ENCODE assay signal across 9 cellular contexts in genomic region chr11:47394050-47394321, GRCh38. TPM values are rescaled to one million over a fixed set of nuclear protein-coding genes. Genes with fewer than 3 reads are reported as not detected.
DNase-seq lines count a peak whose midpoint lies in the region; ATAC-seq and TF ChIP-seq lines count a peak whose summit lies in the region.
"Had no signal": no experiment of that assay in that cellular context is flagged by ENCODE, and none has a peak within 500 bp of the region (broad histone marks: within the 10 kb centered on the region; RNA-seq: fewer than 3 reads in every experiment).

No MANE protein-coding gene starts in this region.

- no peak for DNase-seq in CD4-positive, CD25-positive, alpha-beta regulatory T cell
- DNase-seq in OCI-LY7 (ENCODE audit: low spot score), result no peak
- DNase-seq in esophagus squamous epithelium (lab: John Stamatoyannopoulos, UW), result no peak
- DNase-seq in NK-92 (lab: John Stamatoyannopoulos, UW; ENCODE audit: unreplicated experiment), result no peak
- no peak for DNase-seq in stimulated activated CD4-positive, alpha-beta T cell treated with anti-CD3 and anti-CD28 coated beads, Interleukin-2, amount 100 ng/mL, for 24 hours
- DNase-seq in NCI-H1694 treated with DMSO at 0.1 percent for 48 hours (lab: John Stamatoyannopoulos, UW), result no peak
- no peak for DNase-seq in stimulated activated CD8-positive, alpha-beta memory T cell treated with anti-CD3 and anti-CD28 coated beads, Interleukin-4, amount 100 ng/mL, for 48 hours

- 84 to 94% methylated on average over 3 to 5 of the region's 9 CpGs for WGBS in esophagus squamous epithelium, 2 donors

- H2AFZ ChIP-seq in OCI-LY7 (ENCODE audit: low read length), result no peak overlapping the region; the same call in 1 of the 2 replicates

- TF ChIP-seq POLR2A in esophagus squamous epithelium (IDR thresholded peaks at IDR 0.05), result no peak

- no TSS peak for BruUV-seq in OCI-LY7 (replicated peaks; lab: Mats Ljungman, UMichigan)

- H3K4me1 ChIP-seq in CD4-positive, CD25-positive, alpha-beta regulatory T cell (ENCODE audit: control insufficient read depth, insufficient read depth, low read length, poor library complexity, severe bottlenecking), result peaks cover 44% of the 10 kb centered on the region
- peaks cover 63% of the 10 kb centered on the region for H3K4me1 ChIP-seq in OCI-LY7 (ENCODE audit: insufficient read depth, low read length, poor library complexity, severe bottlenecking)
- H3K4me1 ChIP-seq in esophagus squamous epithelium, result peaks cover 7 to 70% (median 22%) of the 10 kb centered on the region in 3 donors
- H3K4me1 ChIP-seq in neutrophil (ENCODE audit: control insufficient read depth in 1 of 2, insufficient read depth in 1 of 2, low read depth in 1 of 2, low read length in 1 of 2), result peaks cover 93% of the 10 kb centered on the region in 2 experiments

- POLR2A ChIA-PET in OCI-LY7 (lab: Charles Lee), result interaction anchor here (1.2 to 2.9 kb wide), 3 partner anchors 9 to 15 kb away, joined by 3 to 19 read pairs (median 5); partner anchors contain the start of gene SPI1

- intact Hi-C loops in OCI-LY7 (cut with micrococcal nuclease; ENCODE audit: unreplicated experiment), result loop anchor here (10.0 kb wide), 1 partner anchor 631 kb away; no protein-coding TSS in a partner anchor
- intact Hi-C loops in esophagus squamous epithelium (cut with DNase I), result no loop called here

- no peak overlapping the region for H3K4me3 ChIP-seq in CD4-positive, CD25-positive, alpha-beta regulatory T cell (ENCODE audit: low read depth, low read length)
- H3K4me3 ChIP-seq in OCI-LY7 (ENCODE audit: low read depth, low read length, poor library complexity, severe bottlenecking) (no peak overlapping the region), esophagus squamous epithelium (peak overlapping the region in 1 of 4 donors; percentile 41), neutrophil (ENCODE audit: low read depth in 1 of 2, low read length in 1 of 2) (peak overlapping the region; percentile 78 to 92)

- H3K27ac Mint-ChIP-seq in CD4-positive, CD25-positive, alpha-beta regulatory T cell, result peak overlapping the region; percentile 87 to 98 (median 89)

- no peaks in the 10 kb centered on the region for H3K9me2 ChIP-seq in OCI-LY7 (ENCODE audit: insufficient read depth, low read length)

- ATAC-seq in CD4-positive, CD25-positive, alpha-beta regulatory T cell (ENCODE audit: low read depth in 2 of 2), result no peak

- no peaks in the 10 kb centered on the region for H3K36me3 Mint-ChIP-seq in CD4-positive, CD25-positive, alpha-beta regulatory T cell

- peaks cover 0 to 78% (median 18%) of the 10 kb centered on the region in 4 donors for H3K4me1 Mint-ChIP-seq in CD4-positive, CD25-positive, alpha-beta regulatory T cell

- CTCF ChIA-PET in OCI-LY7 (lab: Charles Lee; ENCODE audit: unreplicated experiment), result interaction anchor here (1.0 to 1.6 kb wide), 2 partner anchors 9 to 15 kb away, joined by 3 to 4 read pairs; partner anchors contain the start of gene SPI1

- TF ChIP-seq CTCF in OCI-LY7 (conservative IDR thresholded peaks at IDR 0.05; ENCODE audit: low read length), result no peak
- TF ChIP-seq CTCF in esophagus squamous epithelium (IDR thresholded peaks at IDR 0.05), result no peak
- no peak for TF ChIP-seq CTCF in neutrophil (IDR thresholded peaks at IDR 0.05)

- no peaks in the 10 kb centered on the region for H3K36me3 ChIP-seq in CD4-positive, CD25-positive, alpha-beta regulatory T cell (ENCODE audit: control insufficient read depth, insufficient read depth, low read length)
- no peaks in the 10 kb centered on the region for H3K36me3 ChIP-seq in OCI-LY7 (ENCODE audit: insufficient read depth, low read length)
- no peaks in the 10 kb centered on the region for H3K36me3 ChIP-seq in esophagus squamous epithelium
- H3K36me3 ChIP-seq in neutrophil, result no peaks in the 10 kb centered on the region

- no peaks in the 10 kb centered on the region for H3K27me3 Mint-ChIP-seq in CD4-positive, CD25-positive, alpha-beta regulatory T cell

- peak overlapping the region; percentile 84 for H3K27ac ChIP-seq in CD4-positive, CD25-positive, alpha-beta regulatory T cell (ENCODE audit: insufficient read depth, low read length, poor library complexity, severe bottlenecking)
- H3K27ac ChIP-seq in OCI-LY7 (ENCODE audit: low read depth, low read length, poor library complexity, severe bottlenecking) (peak overlapping the region; percentile 82), esophagus squamous epithelium (peak overlapping the region; percentile 79 to 94 (median 84)), neutrophil (peak overlapping the region; percentile 99)

- H3K9me3 Mint-ChIP-seq in CD4-positive, CD25-positive, alpha-beta regulatory T cell, result no peaks in the 10 kb centered on the region

- H3K9me3 ChIP-seq in CD4-positive, CD25-positive, alpha-beta regulatory T cell (ENCODE audit: control insufficient read depth in 2 of 2, low read length in 2 of 2), result no peaks in the 10 kb centered on the region
- H3K9me3 ChIP-seq in OCI-LY7 (ENCODE audit: low read length) (no peaks in the 10 kb centered on the region), esophagus squamous epithelium (no peaks in the 10 kb centered on the region), neutrophil (no peaks in the 10 kb centered on the region)

- H3K79me2 ChIP-seq in OCI-LY7 (ENCODE audit: insufficient read depth, low read depth, low read length), result no peaks in the 10 kb centered on the region

- no peaks in the 10 kb centered on the region for H4K20me1 ChIP-seq in OCI-LY7 (ENCODE audit: insufficient read depth, low read length)

- H3K27me3 ChIP-seq in CD4-positive, CD25-positive, alpha-beta regulatory T cell (ENCODE audit: control insufficient read depth, insufficient read depth, low read length), result no peaks in the 10 kb centered on the region
- H3K27me3 ChIP-seq in esophagus squamous epithelium (no peaks in the 10 kb centered on the region), neutrophil (no peaks in the 10 kb centered on the region)

- peak overlapping the region in 2 of 4 donors; percentile 54 to 81 for H3K4me3 Mint-ChIP-seq in CD4-positive, CD25-positive, alpha-beta regulatory T cell

- peak overlapping the region; percentile 76 for H3K4me2 ChIP-seq in OCI-LY7 (ENCODE audit: low read length)

RNA-seq across cellular contexts. Expression of gene SLC39A13, which starts 14.4 kb away (rescaled TPM):
- 30.4 TPM for total RNA-seq in CD4-positive, CD25-positive, alpha-beta regulatory T cell
- polyA plus RNA-seq in CD4-positive, CD25-positive, alpha-beta regulatory T cell, result 10 to 100 TPM; 21.9 to 32.8 (median 23.3) TPM
- total RNA-seq in OCI-LY7 (2014; rRNA removed; shearing (Covaris generic)), result 31.6 and 31.8 TPM in 2 replicates
- total RNA-seq in OCI-LY7 (2022), result 30.5 and 33.9 TPM in 2 replicates
- total RNA-seq in esophagus squamous epithelium, result 10 to 100 TPM; 10.9 to 44.3 (median 13.8) TPM

RNA-seq across cellular contexts. Expression of gene SPI1, which starts 15.6 kb away (rescaled TPM):
- total RNA-seq in CD4-positive, CD25-positive, alpha-beta regulatory T cell, result 0.57 TPM
- under 1 TPM in 2 of 4 donors, not detected in 2; 0.13 to 0.41 TPM for polyA plus RNA-seq in CD4-positive, CD25-positive, alpha-beta regulatory T cell
- 48.9 and 79.6 TPM in 2 replicates for total RNA-seq in OCI-LY7 (2014; rRNA removed; shearing (Covaris generic))
- total RNA-seq in OCI-LY7 (2022) (71.2 and 73.3 TPM in 2 replicates), esophagus squamous epithelium (10 to 100 TPM in 2 of 4 donors, 1 to 10 TPM in 2; 2.6 to 15.4 (median 8.8) TPM)
- total RNA-seq: LHCN-M2 had no signal

RNA-seq across cellular contexts. Expression of gene PSMC3, which starts 32.3 kb away (rescaled TPM):
- total RNA-seq in CD4-positive, CD25-positive, alpha-beta regulatory T cell, result 58.9 TPM
- 100 to 1,000 TPM; 102 to 153 (median 120) TPM for polyA plus RNA-seq in CD4-positive, CD25-positive, alpha-beta regulatory T cell
- total RNA-seq in OCI-LY7 (2014; rRNA removed; shearing (Covaris generic)), result 122 and 135 TPM in 2 replicates
- total RNA-seq in OCI-LY7 (2022) (127 and 144 TPM in 2 replicates), esophagus squamous epithelium (100 to 1,000 TPM in 3 of 4 donors, 10 to 100 TPM in 1; 72.9 to 134 (median 122) TPM)

RNA-seq across cellular contexts. Expression of gene MYBPC3, which starts 41.5 kb away (rescaled TPM):
- total RNA-seq in CD4-positive, CD25-positive, alpha-beta regulatory T cell, result not detected
- polyA plus RNA-seq in CD4-positive, CD25-positive, alpha-beta regulatory T cell, result not detected
- 0.10 and 0.25 TPM in 2 replicates for total RNA-seq in OCI-LY7 (2014; rRNA removed; shearing (Covaris generic))
- total RNA-seq in OCI-LY7 (2022) (0.18 and 0.29 TPM in 2 replicates), esophagus squamous epithelium (under 1 TPM in 1 of 4 donors, not detected in 3; 0.08 TPM)
- total RNA-seq: LHCN-M2 had no signal

RNA-seq across cellular contexts. Expression of gene RAPSN, which starts 55.0 kb away (rescaled TPM):
- total RNA-seq in CD4-positive, CD25-positive, alpha-beta regulatory T cell, result 1.7 TPM
- polyA plus RNA-seq in CD4-positive, CD25-positive, alpha-beta regulatory T cell, result not detected
- 0.26 TPM in 1 of 2 replicates, not detected in the other for total RNA-seq in OCI-LY7 (2014; rRNA removed; shearing (Covaris generic))
- not detected in 2 replicates for total RNA-seq in OCI-LY7 (2022)
- total RNA-seq in esophagus squamous epithelium, result under 1 TPM in 1 of 4 donors, not detected in 3; 0.38 TPM

Comparison
In these comparisons a context has a peak if more than half of its experiments do, and no peak if none do; other contexts are left out.
1. H3K4me3 ChIP-seq: peak in neutrophil (2 of 2); none in CD4-positive, CD25-positive, alpha-beta regulatory T cell (single experiment) and OCI-LY7 (single experiment).
2. Peak in every context shown above with its lines, with median percentiles within 50 percentile points of each other: H3K27ac ChIP-seq.